ENCODE assay signal across 8 cellular contexts in genomic region chr9:124197177-124198095, GRCh38.
DNase-seq lines count a peak whose midpoint lies in the region; ATAC-seq, FAIRE-seq and TF ChIP-seq lines count a peak whose summit lies in the region.

No MANE protein-coding gene starts in this region.

- peak overlapping the region; percentile 39 for H3K4me3 ChIP-seq in DOHH2 (ENCODE audit: low read length)
- H3K4me3 ChIP-seq in GM12878: peak overlapping the region; percentile 22; the same call in 1 of the 2 replicates
- no peak overlapping the region for H3K4me3 ChIP-seq in Caco-2 (ENCODE audit: low read depth, low read length)

- TF ChIP-seq EP300 in GM12878 (IDR thresholded peaks at IDR 0.05; ENCODE audit: borderline replicate concordance in 1 of 2, control insufficient read depth in 1 of 2, low read depth in 2 of 2, low read length in 2 of 2): peak; percentile 84 to 92

- in situ Hi-C loops in GM12878 (cut with MboI): no loop called here

- TF ChIP-seq POLR2A in GM12878 (IDR thresholded peaks at IDR 0.05; ENCODE audit: low read depth, low read length): peak; percentile 76

- CTCF ChIA-PET in GM12878 (lab: Yijun Ruan, JAX) (interaction anchor here (0.6 to 9.3 kb wide), 24 partner anchors 9 to 904 kb away, joined by 3 to 78 read pairs (median 4); no protein-coding TSS in a partner anchor), Caco-2 (lab: Charles Lee) (no interaction called here)

- FAIRE-seq in GM12878 (lab: Jason Lieb, UNC): peak; percentile 87

- H3K4me1 Mint-ChIP-seq in Caco-2 (ENCODE audit: low read depth, unreplicated experiment): no peaks in the 10 kb centered on the region

- H3K27me3 Mint-ChIP-seq in Caco-2 (ENCODE audit: insufficient read depth, unreplicated experiment): peaks cover 3% of the 10 kb centered on the region

- BruUV-seq in GM12878 (replicated peaks; lab: Mats Ljungman, UMichigan) (TSS peak; percentile 85), Caco-2 (replicated peaks; lab: Mats Ljungman, UMichigan) (no TSS peak)

- TF ChIP-seq CTCF in DOHH2 (IDR thresholded peaks at IDR 0.05; ENCODE audit: low read depth, low read length, poor library complexity, severe bottlenecking) (peak; percentile 48), GM12878 (IDR thresholded peaks at IDR 0.05 in 2 of 3, conservative IDR thresholded peaks at IDR 0.05 in 1 of 3; ENCODE audit: control insufficient read depth in 2 of 3, extremely low read depth in 1 of 3, insufficient read depth in 1 of 3, low read depth in 3 of 3, low read length in 3 of 3) (peak in 2 of 3 experiments; percentile 1 to 17; a peak in 2 of 6 replicates), Caco-2 (IDR thresholded peaks at IDR 0.05; ENCODE audit: insufficient read depth in 1 of 2, low read depth in 1 of 2, low read length in 1 of 2, severe bottlenecking in 1 of 2, unreplicated experiment in 1 of 2) (no peak), omental fat pad (IDR thresholded peaks at IDR 0.05) (no peak)

- peaks cover 8% of the 10 kb centered on the region for H3K9me3 Mint-ChIP-seq in Caco-2 (ENCODE audit: unreplicated experiment)

- H3K9ac ChIP-seq in GM12878 (ENCODE audit: control insufficient read depth, insufficient read depth, low read length): peak overlapping the region; percentile 83

- RAD21 ChIA-PET in GM12878 (lab: Charles Lee; ENCODE audit: unreplicated experiment): interaction anchor here (0.7 to 13.0 kb wide), 27 partner anchors 9 to 608 kb away, joined by 3 to 293 read pairs (median 6); partner anchors contain the start of gene NEK6

- POLR2A ChIA-PET in GM12878 (lab: Charles Lee) (interaction anchor here (0.7 to 5.3 kb wide), 22 partner anchors 9 to 447 kb away, joined by 3 to 59 read pairs (median 6); partner anchors contain the start of gene NEK6), Caco-2 (lab: Charles Lee) (no interaction called here)

- H3K4me3 Mint-ChIP-seq in Caco-2 (ENCODE audit: unreplicated experiment): no peak overlapping the region

- DNase-seq in GM12878 (ENCODE audit: low read depth, low spot score) (peak; percentile 95), Caco-2 (no peak), omental fat pad (ENCODE audit: low spot score) (no peak), activated gamma-delta T cell treated with Interleukin-2 at 50 U/mL for 16 hours (no peak)
- DNase-seq in stimulated activated CD4-positive, alpha-beta T cell treated with anti-CD3 and anti-CD28 coated beads, Interleukin-4, amount 100 ng/mL, for 4 hours: no peak

- ATAC-seq in GM19455 (IDR thresholded peaks at IDR 0.05; ENCODE audit: unreplicated experiment): peak; percentile 54
- peak; percentile 43 for ATAC-seq in HG03442 (IDR thresholded peaks at IDR 0.05; ENCODE audit: unreplicated experiment)
- ATAC-seq in GM12878: peak; percentile 75
- ATAC-seq in omental fat pad (ENCODE audit: low FRiP score): no peak

- peak overlapping the region; percentile 70 for H3K4me2 ChIP-seq in DOHH2 (ENCODE audit: low read length)
- H3K4me2 ChIP-seq in GM12878 (ENCODE audit: control insufficient read depth, insufficient read depth): peak overlapping the region; percentile 98

- H3K27ac ChIP-seq in DOHH2 (ENCODE audit: low read depth, low read length) (0 out of 2 replicates have a peak overlapping the region, but pooled peaks have one; percentile 3), GM12878 (ENCODE audit: control insufficient read depth, insufficient read depth) (peak overlapping the region; percentile 99)

- 0 out of 2 replicates have a peak, but pooled peaks cover 2% of the 10 kb centered on the region for H3F3A ChIP-seq in DOHH2 (ENCODE audit: control insufficient read depth, insufficient read depth)

- H3K9me2 ChIP-seq in DOHH2 (replicated peaks; ENCODE audit: control insufficient read depth, low read length): no peaks in the 10 kb centered on the region

- H4K20me1 ChIP-seq in DOHH2 (ENCODE audit: control insufficient read depth, insufficient read depth, low read depth, low read length): no peaks in the 10 kb centered on the region
- no peaks in the 10 kb centered on the region for H4K20me1 ChIP-seq in GM12878 (ENCODE audit: control insufficient read depth, insufficient read depth)

- H3K79me2 ChIP-seq in DOHH2 (ENCODE audit: control insufficient read depth, low read length) (no peaks in the 10 kb centered on the region), GM12878 (ENCODE audit: control insufficient read depth, insufficient read depth, low read length) (peaks cover 9% of the 10 kb centered on the region)

- 6% methylated on average over 14 of the region's 14 CpGs for WGBS in GM12878 (ENCODE audit: insufficient coverage, insufficient replicate concordance, low lambda C conversion rate, missing lambda C conversion rate)

- peak overlapping the region; percentile 96 for H2AFZ ChIP-seq in GM12878 (ENCODE audit: control insufficient read depth, low read depth, low read length)

- peaks cover 4% of the 10 kb centered on the region; the same call in 1 of the 2 replicates for H3K9me3 ChIP-seq in DOHH2 (ENCODE audit: control insufficient read depth, insufficient read depth, low read length)
- peaks cover 4% of the 10 kb centered on the region for H3K9me3 ChIP-seq in GM12878 (replicated peaks; ENCODE audit: control insufficient read depth, insufficient read depth, low read length)
- H3K9me3 ChIP-seq in Caco-2: peaks cover 5% of the 10 kb centered on the region; the same call in 1 of the 2 replicates

- H3K4me1 ChIP-seq in DOHH2 (ENCODE audit: control insufficient read depth, low read length) (peaks cover 45% of the 10 kb centered on the region), GM12878 (ENCODE audit: control insufficient read depth, insufficient read depth, low read length) (peaks cover 58% of the 10 kb centered on the region), Caco-2 (no peaks in the 10 kb centered on the region)

- H3K36me3 ChIP-seq in DOHH2 (ENCODE audit: control insufficient read depth, low read length) (no peaks in the 10 kb centered on the region), GM12878 (ENCODE audit: control insufficient read depth in 2 of 2, insufficient read depth in 2 of 2, low read length in 1 of 2) (no peaks in the 10 kb centered on the region), Caco-2 (ENCODE audit: control insufficient read depth, insufficient read depth, low read length) (no peaks in the 10 kb centered on the region)

- H3K27ac Mint-ChIP-seq in Caco-2 (ENCODE audit: unreplicated experiment): no peak overlapping the region

- SMC1A ChIA-PET in GM12878 (lab: Charles Lee; ENCODE audit: uncharacterized antibody, unreplicated experiment): interaction anchor here (0.7 to 10.2 kb wide), 33 partner anchors 8 to 198 kb away, joined by 3 to 249 read pairs (median 6); no protein-coding TSS in a partner anchor

- TF ChIP-seq RAD21 in GM12878 (IDR thresholded peaks at IDR 0.05; ENCODE audit: insufficient read depth, low read depth, low read length): peak; percentile 34

- intact Hi-C loops in GM12878 (cut with micrococcal nuclease; ENCODE audit: unreplicated experiment) (loop anchor here (1.0 to 2.0 kb wide), 5 partner anchors 21 to 67 kb away; no protein-coding TSS in a partner anchor), Caco-2 (cut with micrococcal nuclease; ENCODE audit: unreplicated experiment) (no loop called here)

- H3K27me3 ChIP-seq in DOHH2 (ENCODE audit: control insufficient read depth, low read length) (no peaks in the 10 kb centered on the region), GM12878 (replicated peaks in 1 of 2; ENCODE audit: control insufficient read depth in 2 of 2, insufficient read depth in 2 of 2, low read length in 1 of 2) (no peaks in the 10 kb centered on the region), Caco-2 (replicated peaks; ENCODE audit: control insufficient read depth, insufficient read depth, low read length) (no peaks in the 10 kb centered on the region)

- H3K36me3 Mint-ChIP-seq in Caco-2 (ENCODE audit: insufficient read depth, unreplicated experiment): no peaks in the 10 kb centered on the region

TF ChIP-seq in GM12878, 131 proteins besides CTCF, POLR2A, EP300 and RAD21 (continues in another document):
- TF ChIP-seq WRNIP1 (IDR thresholded peaks at IDR 0.05; ENCODE audit: borderline replicate concordance, low read depth, low read length): no peak
- TF ChIP-seq SREBF2 (IDR thresholded peaks at IDR 0.05; ENCODE audit: low read length): no peak
- no peak for TF ChIP-seq STAT1 (conservative IDR thresholded peaks at IDR 0.05)
- TF ChIP-seq NBN (IDR thresholded peaks at IDR 0.05): peak; percentile 98
- TF ChIP-seq EZH2 (IDR thresholded peaks at IDR 0.05; ENCODE audit: borderline replicate concordance, control insufficient read depth, low read depth, low read length): no peak
- no peak for TF ChIP-seq ELK1 (IDR thresholded peaks at IDR 0.05; ENCODE audit: low read depth, low read length)
- TF ChIP-seq CREM (IDR thresholded peaks at IDR 0.05; ENCODE audit: low read depth): peak; percentile 64
- TF ChIP-seq ZSCAN29 (IDR thresholded peaks at IDR 0.05): peak; percentile 50; the same call in 1 of the 2 replicates
- peak; percentile 92 for TF ChIP-seq POLR2AphosphoS5 (IDR thresholded peaks at IDR 0.05; ENCODE audit: low read length)
- peak; percentile 68 for TF ChIP-seq E4F1 (IDR thresholded peaks at IDR 0.05; ENCODE audit: borderline replicate concordance, partially characterized antibody)

Comparison
In these comparisons a context has a peak if more than half of its experiments do, and no peak if none do; other contexts are left out.
1. CTCF ChIP-seq: peak in DOHH2 (single experiment) and GM12878 (2 of 3); none in Caco-2 (0 of 2) and omental fat pad (0 of 3).